13 cellular contexts compared by ENCODE assay signal in genomic region chr14:81276699-81277069, GRCh38. TPM values are rescaled to one million over a fixed set of nuclear protein-coding genes. Genes with fewer than 3 reads are reported as not detected.
DNase-seq lines count a peak whose midpoint lies in the region; ATAC-seq and TF ChIP-seq lines count a peak whose summit lies in the region.
"Had no signal": no experiment of that assay in that cellular context is flagged by ENCODE, and none has a peak within 500 bp of the region (broad histone marks: within the 10 kb centered on the region; RNA-seq: fewer than 3 reads in every experiment).

No MANE protein-coding gene starts in this region.

- POLR2A ChIA-PET in CD8-positive, alpha-beta memory T cell (lab: Charles Lee), result no interaction called here

- H3K36me3 Mint-ChIP-seq in CD8-positive, alpha-beta memory T cell, result no peaks in the 10 kb centered on the region

- peaks cover 0 to 29% of the 10 kb centered on the region in 2 donors for H3K27me3 Mint-ChIP-seq in CD8-positive, alpha-beta memory T cell

- peak overlapping the region; percentile 21 to 74 (median 67); a peak in 21 of 22 replicates for H3K4me2 ChIP-seq in BLaER1 treated with 17β-estradiol and CSF1 and Interleukin-3, amounts not matched to agents 10 nM and 100 nM
- H3K4me2 ChIP-seq in OCI-LY3 (ENCODE audit: low read length), result peak overlapping the region; percentile 80

- no peak overlapping the region for H3K4me3 Mint-ChIP-seq in CD8-positive, alpha-beta memory T cell
- H3K4me3 Mint-ChIP-seq: activated B cell treated with CpG ODN at 0.5 μM for 24 hours had no signal

- CTCF ChIA-PET in CD8-positive, alpha-beta memory T cell (lab: Charles Lee), result interaction anchor here (1.1 kb wide), 1 partner anchor 188 kb away, joined by 4 read pairs; no protein-coding TSS in a partner anchor

- H3K9ac ChIP-seq in BLaER1 treated with 17β-estradiol and CSF1 and Interleukin-3, amounts not matched to agents 10 nM and 100 nM, result no peak overlapping the region
- no peak overlapping the region for H3K9ac ChIP-seq in OCI-LY3 (ENCODE audit: low read length)

- intact Hi-C loops in head of caudate nucleus (cut with DNase I), result no loop called here

- H3K27me3 ChIP-seq in BLaER1 treated with 17β-estradiol and CSF1 and Interleukin-3, amounts not matched to agents 10 nM and 100 nM, result peaks cover 0 to 60% (median 0%) of the 10 kb centered on the region in 11 experiments; a peak in 5 of 22 replicates
- H3K27me3 ChIP-seq in OCI-LY3 (ENCODE audit: low read depth, low read length), result peaks cover 52% of the 10 kb centered on the region
- no peaks in the 10 kb centered on the region for H3K27me3 ChIP-seq in CD8-positive, alpha-beta memory T cell (ENCODE audit: insufficient read depth, low read length, poor library complexity, severe bottlenecking)
- H3K27me3 ChIP-seq: testis had no signal

- H3K27ac ChIP-seq in BLaER1 treated with 17β-estradiol and CSF1 and Interleukin-3, amounts not matched to agents 10 nM and 100 nM, result peak overlapping the region in 3 of 11 experiments; percentile 8 to 36 (median 13); a peak in 4 of 22 replicates
- no peak overlapping the region for H3K27ac ChIP-seq in OCI-LY3 (ENCODE audit: low read length)
- H3K27ac ChIP-seq in CD8-positive, alpha-beta memory T cell (ENCODE audit: low read depth, low read length), result no peak overlapping the region
- H3K27ac ChIP-seq: epithelial cell of prostate had no signal

- no peak for TF ChIP-seq CTCF in OCI-LY3 (IDR thresholded peaks at IDR 0.05; ENCODE audit: low read depth, low read length)

- H3K9me3 ChIP-seq in BLaER1 treated with 17β-estradiol and CSF1 and Interleukin-3, amounts not matched to agents 10 nM and 100 nM (replicated peaks in 1 of 11), result no peaks in the 10 kb centered on the region
- H3K9me3 ChIP-seq in OCI-LY3 (ENCODE audit: insufficient read depth, low read length), result no peaks in the 10 kb centered on the region
- H3K9me3 ChIP-seq in CD8-positive, alpha-beta memory T cell (ENCODE audit: low read length), result no peaks in the 10 kb centered on the region
- H3K9me3 ChIP-seq: testis had no signal

- H3K36me3 ChIP-seq in BLaER1 treated with 17β-estradiol and CSF1 and Interleukin-3, amounts not matched to agents 10 nM and 100 nM, result no peaks in the 10 kb centered on the region
- no peaks in the 10 kb centered on the region for H3K36me3 ChIP-seq in OCI-LY3 (replicated peaks; ENCODE audit: low read depth, low read length)
- no peaks in the 10 kb centered on the region for H3K36me3 ChIP-seq in CD8-positive, alpha-beta memory T cell (ENCODE audit: insufficient read depth, low read length)

- no peak overlapping the region for H3K4me3 ChIP-seq in BLaER1 treated with 17β-estradiol and CSF1 and Interleukin-3, amounts not matched to agents 10 nM and 100 nM
- H3K4me3 ChIP-seq in OCI-LY3 (ENCODE audit: low read length), result peak overlapping the region; percentile 49
- H3K4me3 ChIP-seq in CD8-positive, alpha-beta memory T cell (ENCODE audit: low read length), result no peak overlapping the region
- H3K4me3 ChIP-seq: testis had no signal

- no peak overlapping the region for H2AFZ ChIP-seq in OCI-LY3 (ENCODE audit: low read depth, low read length)

- no peaks in the 10 kb centered on the region for H3K4me1 Mint-ChIP-seq in CD8-positive, alpha-beta memory T cell

- no peak overlapping the region for H3K27ac Mint-ChIP-seq in CD8-positive, alpha-beta memory T cell
- H3K27ac Mint-ChIP-seq: activated B cell treated with CpG ODN at 0.5 μM for 24 hours had no signal

- peaks cover 0 to 6% (median 0%) of the 10 kb centered on the region in 11 experiments; a peak in 1 of 22 replicates for H4K20me1 ChIP-seq in BLaER1 treated with 17β-estradiol and CSF1 and Interleukin-3, amounts not matched to agents 10 nM and 100 nM
- no peaks in the 10 kb centered on the region for H4K20me1 ChIP-seq in OCI-LY3 (ENCODE audit: insufficient read depth, low read length)

- no peaks in the 10 kb centered on the region for H3K79me2 ChIP-seq in OCI-LY3 (ENCODE audit: low read length)

- DNase-seq in CD8-positive, alpha-beta memory T cell, result no peak
- no peak for DNase-seq in head of caudate nucleus
- DNase-seq in NCI-H774 (lab: John Stamatoyannopoulos, UW), result no peak
- DNase-seq: activated B cell treated with CpG ODN at 0.5 μM for 24 hours, mammary epithelial cell, NCI-H2029, testis had no signal

- peaks cover 17 to 37% (median 35%) of the 10 kb centered on the region in 10 experiments for H3K4me1 ChIP-seq in BLaER1 treated with 17β-estradiol and CSF1 and Interleukin-3, amounts not matched to agents 10 nM and 100 nM
- peaks cover 22% of the 10 kb centered on the region for H3K4me1 ChIP-seq in OCI-LY3 (ENCODE audit: low read length)
- H3K4me1 ChIP-seq in CD8-positive, alpha-beta memory T cell (ENCODE audit: insufficient read depth, low read length), result no peaks in the 10 kb centered on the region

- ATAC-seq in GM18870 (IDR thresholded peaks at IDR 0.05; ENCODE audit: unreplicated experiment) (peak; percentile 33), HG02759 (IDR thresholded peaks at IDR 0.05; ENCODE audit: unreplicated experiment) (peak; percentile 34), HG03045 (IDR thresholded peaks at IDR 0.05; ENCODE audit: unreplicated experiment) (no peak)

- H3K9me3 Mint-ChIP-seq in CD8-positive, alpha-beta memory T cell, result no peaks in the 10 kb centered on the region
- H3K9me3 Mint-ChIP-seq: activated B cell treated with CpG ODN at 0.5 μM for 24 hours had no signal

RNA-seq across cellular contexts. Expression of gene GTF2A1, which starts 55.9 kb away (rescaled TPM):
- total RNA-seq in CD8-positive, alpha-beta memory T cell, result 10 to 100 TPM; 49.4 TPM
- polyA plus RNA-seq in CD8-positive, alpha-beta memory T cell, result 8.2 TPM
